ENCODE assay signal across 11 cellular contexts in genomic region chr3:33833408-33834116, GRCh38. TPM values are rescaled to one million over a fixed set of nuclear protein-coding genes. Genes with fewer than 3 reads are reported as not detected.
A peak's percentile ranks its signal among the peaks of the same experiment; 100 is the strongest.
DNase-seq lines count a peak whose midpoint lies in the region; ATAC-seq and TF ChIP-seq lines count a peak whose summit lies in the region.
"Had no signal": no experiment of that assay in that cellular context is flagged by ENCODE, and none has a peak within 500 bp of the region (broad histone marks: within the 10 kb centered on the region; RNA-seq: fewer than 3 reads in every experiment).

No MANE protein-coding gene starts in this region.

- no peaks in the 10 kb centered on the region for H3K27me3 ChIP-seq in OCI-LY3 (ENCODE audit: low read depth, low read length)

- peak overlapping the region; percentile 20 for H3K27ac ChIP-seq in OCI-LY3 (ENCODE audit: low read length)

- intact Hi-C loops in sciatic nerve (cut with DNase I) = loop anchor here (5.0 kb wide), 1 partner anchor 69 kb away; no protein-coding TSS in a partner anchor

- H3K27me3 Mint-ChIP-seq in immature natural killer cell (ENCODE audit: low read depth in 3 of 3) = no peaks in the 10 kb centered on the region

- peak; percentile 47 for ATAC-seq in GM18502 (IDR thresholded peaks at IDR 0.05; ENCODE audit: poor library complexity, unreplicated experiment)
- peak; percentile 44 for ATAC-seq in GM21515 (IDR thresholded peaks at IDR 0.05; ENCODE audit: unreplicated experiment)
- no peak for ATAC-seq in GM19452 (IDR thresholded peaks at IDR 0.05; ENCODE audit: unreplicated experiment)
- ATAC-seq in sciatic nerve = no peak
- ATAC-seq: left ventricle myocardium superior had no signal

- no peaks in the 10 kb centered on the region for H3K9me3 Mint-ChIP-seq in immature natural killer cell

- DNase-seq in immature natural killer cell (no peak), NCI-H2227 (lab: John Stamatoyannopoulos, UW; ENCODE audit: unreplicated experiment) (no peak), T-helper 9 cell (no peak), sciatic nerve (ENCODE audit: low spot score) (no peak)
- DNase-seq: dermis blood vessel endothelial cell; left ventricle myocardium superior; stimulated activated CD4-positive, alpha-beta T cell treated with anti-CD3 and anti-CD28 coated beads, Interleukin-2, amount 100 ng/mL, for 24 hours had no signal

- H3K4me1 Mint-ChIP-seq in immature natural killer cell = peaks cover 18 to 39% of the 10 kb centered on the region in 2 donors

- peaks cover 14 to 25% (median 23%) of the 10 kb centered on the region in 3 donors for H3K36me3 Mint-ChIP-seq in immature natural killer cell

- H3K9ac ChIP-seq in OCI-LY3 (ENCODE audit: low read length) = no peak overlapping the region

- peaks cover 22% of the 10 kb centered on the region for H3K4me1 ChIP-seq in OCI-LY3 (ENCODE audit: low read length)

- TF ChIP-seq CTCF in OCI-LY3 (IDR thresholded peaks at IDR 0.05; ENCODE audit: low read depth, low read length) = no peak

- H2AFZ ChIP-seq in OCI-LY3 (ENCODE audit: low read depth, low read length) = no peak overlapping the region

- peaks cover 26% of the 10 kb centered on the region for H3K36me3 ChIP-seq in OCI-LY3 (replicated peaks; ENCODE audit: low read depth, low read length)

- peak overlapping the region; percentile 8 to 76 (median 64) for H3K27ac Mint-ChIP-seq in immature natural killer cell

- H3K4me3 ChIP-seq in OCI-LY3 (ENCODE audit: low read length) = no peak overlapping the region

- peaks cover 5% of the 10 kb centered on the region; the same call in 1 of the 2 replicates for H4K20me1 ChIP-seq in OCI-LY3 (ENCODE audit: insufficient read depth, low read length)

- no peak overlapping the region for H3K4me3 Mint-ChIP-seq in immature natural killer cell

- 0 out of 2 replicates have a peak, but pooled peaks cover 4% of the 10 kb centered on the region for H3K79me2 ChIP-seq in OCI-LY3 (ENCODE audit: low read length)

- H3K9me3 ChIP-seq in OCI-LY3 (ENCODE audit: insufficient read depth, low read length) = no peaks in the 10 kb centered on the region

- peak overlapping the region; percentile 27 for H3K4me2 ChIP-seq in OCI-LY3 (ENCODE audit: low read length)

RNA-seq across cellular contexts. Expression of gene PDCD6IP, which starts 35.1 kb away (rescaled TPM):
- polyA plus RNA-seq in immature natural killer cell = 10 to 100 TPM; 52.8 to 99.8 (median 67.0) TPM
- 252 TPM for total RNA-seq in sciatic nerve

Comparison
In these comparisons a context has a peak if more than half of its experiments do, and no peak if none do; other contexts are left out.
1. ATAC-seq: peak in GM18502 (single experiment) and GM21515 (single experiment); none in GM19452 (single experiment) and sciatic nerve (single experiment).